ENCODE assay signal across 15 cellular contexts in the genomic region with DNA sequence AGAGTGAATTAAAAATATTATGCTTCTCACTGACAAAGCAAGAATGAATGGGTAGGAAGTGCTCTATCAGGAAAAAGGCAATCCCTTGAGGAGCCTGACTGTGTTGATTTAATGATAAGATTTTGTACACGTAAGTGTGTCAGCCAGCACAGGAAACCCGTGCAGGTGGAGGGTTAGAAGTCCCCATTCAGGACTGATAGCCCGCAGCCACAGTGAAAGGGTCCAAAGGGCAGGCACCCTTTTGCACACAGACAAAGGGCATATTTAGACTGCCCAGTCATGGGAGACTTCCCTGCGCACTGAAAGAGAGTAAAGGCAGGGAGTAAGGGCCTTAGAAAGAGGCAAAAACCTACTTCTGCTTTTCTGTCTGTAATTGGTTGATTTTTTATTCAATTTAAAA. TPM values are rescaled to one million over a fixed set of nuclear protein-coding genes. Genes with fewer than 3 reads are reported as not detected.
DNase-seq lines count a peak whose midpoint lies in the region; ATAC-seq and TF ChIP-seq lines count a peak whose summit lies in the region.
"Had no signal": no experiment of that assay in that cellular context is flagged by ENCODE, and none has a peak within 500 bp of the region (broad histone marks: within the 10 kb centered on the region; RNA-seq: fewer than 3 reads in every experiment).

No MANE protein-coding gene starts in this region.

- CTCF ChIA-PET in CD8-positive, alpha-beta memory T cell (lab: Charles Lee), result no interaction called here

- H3K9me3 ChIP-seq in heart left ventricle, result peaks cover 0 to 7% (median 0%) of the 10 kb centered on the region in 12 donors
- peaks cover 21% of the 10 kb centered on the region for H3K9me3 ChIP-seq in left ventricle myocardium inferior (replicated peaks)
- peaks cover 0 to 9% of the 10 kb centered on the region in 2 donors for H3K9me3 ChIP-seq in right atrium auricular region
- H3K9me3 ChIP-seq in upper lobe of right lung, result no peaks in the 10 kb centered on the region
- no peaks in the 10 kb centered on the region for H3K9me3 ChIP-seq in CD8-positive, alpha-beta memory T cell (ENCODE audit: low read length)
- H3K9me3 ChIP-seq: MG63 had no signal

- H3K36me3 ChIP-seq in heart left ventricle, result no peaks in the 10 kb centered on the region
- no peaks in the 10 kb centered on the region for H3K36me3 ChIP-seq in left ventricle myocardium inferior
- no peaks in the 10 kb centered on the region for H3K36me3 ChIP-seq in right atrium auricular region
- no peaks in the 10 kb centered on the region for H3K36me3 ChIP-seq in upper lobe of right lung
- H3K36me3 ChIP-seq in CD8-positive, alpha-beta memory T cell (ENCODE audit: insufficient read depth, low read length), result no peaks in the 10 kb centered on the region
- H3K36me3 ChIP-seq: MG63 had no signal

- ATAC-seq in heart left ventricle, result peak in 3 of 4 donors; percentile 33 to 80 (median 45)
- peak; percentile 88 for ATAC-seq in upper lobe of right lung
- no peak for ATAC-seq in sciatic nerve
- no peak for ATAC-seq in HG02840 (IDR thresholded peaks at IDR 0.05; ENCODE audit: low FRiP score, unreplicated experiment)

- H3K27me3 Mint-ChIP-seq in CD8-positive, alpha-beta memory T cell, result no peaks in the 10 kb centered on the region
- H3K27me3 Mint-ChIP-seq: activated CD4-positive, alpha-beta T cell treated with anti-CD3 and anti-CD28 coated beads, Interleukin-2, amount 10 ng/mL, durations not matched to agents 7 days and 5 days; stimulated activated naive CD8-positive, alpha-beta T cell treated with anti-CD3 and anti-CD28 coated beads, Interleukin-15, Interleukin-2, amounts not matched to agents 100 ng/mL and 50 ng/mL, for 24 hours had no signal

- H3K4me1 ChIP-seq in heart left ventricle (peaks cover 0 to 4% (median 0%) of the 10 kb centered on the region in 12 donors), left ventricle myocardium inferior (peaks cover 4% of the 10 kb centered on the region), right atrium auricular region (no peaks in the 10 kb centered on the region), upper lobe of right lung (peaks cover 4% of the 10 kb centered on the region)
- H3K4me1 ChIP-seq in CD8-positive, alpha-beta memory T cell (ENCODE audit: insufficient read depth, low read length), result no peaks in the 10 kb centered on the region

- TF ChIP-seq CTCF in heart left ventricle (IDR thresholded peaks at IDR 0.05) (no peak), left ventricle myocardium inferior (IDR thresholded peaks at IDR 0.05; ENCODE audit: borderline replicate concordance) (no peak), right atrium auricular region (IDR thresholded peaks at IDR 0.05) (no peak), upper lobe of right lung (IDR thresholded peaks at IDR 0.05) (no peak)

- intact Hi-C loops in heart left ventricle (cut with DNase I), result loop anchor here in 1 of 10 donors (1.0 kb wide), 1 partner anchor 13 kb away; no protein-coding TSS in a partner anchor
- intact Hi-C loops in left ventricle myocardium inferior (cut with micrococcal nuclease), result no loop called here
- intact Hi-C loops in upper lobe of right lung (cut with DNase I), result no loop called here
- intact Hi-C loops in sciatic nerve (cut with DNase I), result no loop called here

- no peak overlapping the region for H3K27ac ChIP-seq in heart left ventricle
- no peak overlapping the region for H3K27ac ChIP-seq in left ventricle myocardium inferior (replicated peaks)
- H3K27ac ChIP-seq in right atrium auricular region, result no peak overlapping the region
- no peak overlapping the region for H3K27ac ChIP-seq in upper lobe of right lung
- H3K27ac ChIP-seq in CD8-positive, alpha-beta memory T cell (ENCODE audit: low read depth, low read length), result no peak overlapping the region

- H3K4me3 Mint-ChIP-seq in CD8-positive, alpha-beta memory T cell, result no peak overlapping the region
- H3K4me3 Mint-ChIP-seq: activated CD4-positive, alpha-beta T cell treated with anti-CD3 and anti-CD28 coated beads, Interleukin-2, amount 10 ng/mL, durations not matched to agents 7 days and 5 days; stimulated activated naive CD8-positive, alpha-beta T cell treated with anti-CD3 and anti-CD28 coated beads, Interleukin-15, Interleukin-2, amounts not matched to agents 100 ng/mL and 50 ng/mL, for 24 hours had no signal

- no peak overlapping the region for H3K27ac Mint-ChIP-seq in CD8-positive, alpha-beta memory T cell
- H3K27ac Mint-ChIP-seq: activated CD4-positive, alpha-beta T cell treated with anti-CD3 and anti-CD28 coated beads, Interleukin-2, amount 10 ng/mL, durations not matched to agents 7 days and 5 days; stimulated activated naive CD8-positive, alpha-beta T cell treated with anti-CD3 and anti-CD28 coated beads, Interleukin-15, Interleukin-2, amounts not matched to agents 100 ng/mL and 50 ng/mL, for 24 hours had no signal

- no peaks in the 10 kb centered on the region for H3K9me3 Mint-ChIP-seq in CD8-positive, alpha-beta memory T cell
- H3K9me3 Mint-ChIP-seq: stimulated activated naive CD8-positive, alpha-beta T cell treated with anti-CD3 and anti-CD28 coated beads, Interleukin-15, Interleukin-2, amounts not matched to agents 100 ng/mL and 50 ng/mL, for 24 hours had no signal

- H3K36me3 Mint-ChIP-seq in CD8-positive, alpha-beta memory T cell, result peaks cover 0 to 3% (median 0%) of the 10 kb centered on the region in 3 donors

- WGBS in heart left ventricle, 4 donors, result 50 to 59% (median 52%) methylated on average over 4 of the region's 4 CpGs

- no peak for TF ChIP-seq POLR2A in heart left ventricle (IDR thresholded peaks at IDR 0.05)

- H3K27me3 ChIP-seq in heart left ventricle (no peaks in the 10 kb centered on the region), left ventricle myocardium inferior (ENCODE audit: low read depth) (no peaks in the 10 kb centered on the region), right atrium auricular region (no peaks in the 10 kb centered on the region), upper lobe of right lung (no peaks in the 10 kb centered on the region)
- no peaks in the 10 kb centered on the region for H3K27me3 ChIP-seq in CD8-positive, alpha-beta memory T cell (ENCODE audit: insufficient read depth, low read length, poor library complexity, severe bottlenecking)
- H3K27me3 ChIP-seq: MG63 had no signal

- POLR2A ChIA-PET in CD8-positive, alpha-beta memory T cell (lab: Charles Lee), result no interaction called here

- H3K4me3 ChIP-seq in heart left ventricle (no peak overlapping the region), left ventricle myocardium inferior (no peak overlapping the region), right atrium auricular region (no peak overlapping the region), upper lobe of right lung (no peak overlapping the region)
- H3K4me3 ChIP-seq in CD8-positive, alpha-beta memory T cell (ENCODE audit: low read length), result no peak overlapping the region
- H3K4me3 ChIP-seq: MG63 had no signal

- peak in 1 of 5 donors; percentile 15 for DNase-seq in heart left ventricle
- no peak for DNase-seq in left ventricle myocardium inferior
- DNase-seq in NCI-H146 (lab: John Stamatoyannopoulos, UW), result peak; percentile 88
- peak; percentile 55 for DNase-seq in right atrium auricular region (ENCODE audit: low spot score)
- no peak for DNase-seq in upper lobe of right lung
- DNase-seq in CD8-positive, alpha-beta memory T cell, result no peak
- no peak for DNase-seq in sciatic nerve (ENCODE audit: low spot score)
- DNase-seq: activated CD4-positive, alpha-beta T cell treated with anti-CD3 and anti-CD28 coated beads, Interleukin-2, amount 10 ng/mL, durations not matched to agents 7 days and 5 days; activated naive CD4-positive, alpha-beta T cell treated with anti-CD3 and anti-CD28 coated beads, Interleukin-2, amount 50 U/mL, for 16 hours; kidney; MG63; NCI-H524 treated with DMSO at 0.1 percent for 48 hours; stimulated activated CD4-positive, alpha-beta T cell treated with anti-CD3 and anti-CD28 coated beads, Interleukin-1b, Interleukin-23, amount 100 ng/mL, for 48 hours had no signal

- peaks cover 0 to 4% (median 0%) of the 10 kb centered on the region in 3 donors for H3K4me1 Mint-ChIP-seq in CD8-positive, alpha-beta memory T cell
- H3K4me1 Mint-ChIP-seq: activated CD4-positive, alpha-beta T cell treated with anti-CD3 and anti-CD28 coated beads, Interleukin-2, amount 10 ng/mL, durations not matched to agents 7 days and 5 days had no signal

RNA-seq across cellular contexts. Expression of a gene that starts 26.4 kb away (rescaled TPM):
- total RNA-seq in heart left ventricle (10 to 100 TPM; 12.8 to 33.6 (median 25.4) TPM), left ventricle myocardium inferior (21.5 TPM), right atrium auricular region (10 to 100 TPM; 20.4 to 32.9 TPM), upper lobe of right lung (89.4 TPM), sciatic nerve (85.2 TPM)
- polyA plus RNA-seq in heart left ventricle, result 1 to 10 TPM; 6.6 to 9.6 TPM
- 10 to 100 TPM; 25.9 to 29.0 TPM for total RNA-seq in CD8-positive, alpha-beta memory T cell
- polyA plus RNA-seq in CD8-positive, alpha-beta memory T cell, result 3.2 TPM

Comparison
In these comparisons a context has a peak if more than half of its experiments do, and no peak if none do; other contexts are left out.
1. DNase-seq: peak in NCI-H146 (single experiment) and right atrium auricular region (single experiment); none in left ventricle myocardium inferior (single experiment), upper lobe of right lung (single experiment), CD8-positive, alpha-beta memory T cell (0 of 5) and sciatic nerve (single experiment).
2. ATAC-seq: peak in heart left ventricle (3 of 4) and upper lobe of right lung (single experiment); none in sciatic nerve (single experiment) and HG02840 (single experiment).